18 cellular contexts compared by ENCODE assay signal in genomic region chr2:238689331-238689730, GRCh38.
"Had no signal": no experiment of that assay in that cellular context is flagged by ENCODE, and none has a peak within 500 bp of the region (broad histone marks: within the 10 kb centered on the region; RNA-seq: fewer than 3 reads in every experiment).

No MANE protein-coding gene starts in this region.

- ATAC-seq: activated CD8-positive, alpha-beta T cell treated with anti-CD3 and anti-CD28 coated beads for 36 hours; activated T-cell treated with anti-CD3 and anti-CD28 coated beads, Interleukin-2, amount 50 U/mL, for 72 hours; T-helper 17 cell had no signal

- DNase-seq: activated B cell treated with CpG ODN at 0.5 μM for 24 hours; activated CD8-positive, alpha-beta memory T cell treated with anti-CD3 and anti-CD28 coated beads, Interleukin-2, amount 50 U/mL, for 4 hours; activated CD8-positive, alpha-beta T cell treated with anti-CD3 and anti-CD28 coated beads for 36 hours; activated naive CD4-positive, alpha-beta T cell treated with anti-CD3 and anti-CD28 coated beads, Interleukin-2, amount 50 U/mL, for 16 hours; activated naive CD8-positive, alpha-beta T cell treated with anti-CD3 and anti-CD28 coated beads, Interleukin-2, amount 10 ng/mL, durations not matched to agents 7 days and 5 days; activated T-cell treated with anti-CD3 and anti-CD28 coated beads, Interleukin-2, amount 50 U/mL, for 72 hours; MM.1S; NCI-H1105; NCI-H1436; NCI-H1694 treated with DMSO at 0.1 percent for 48 hours; NCI-H2029 treated with DMSO at 0.1 percent for 48 hours; NCI-H345; NCI-H510A; NCI-H526 treated with DMSO at 0.1 percent for 48 hours; NCI-H82; SIG-M5; T-helper 17 cell; T-helper 9 cell had no signal
